ENCODE assay signal across 28 cellular contexts in genomic region chr6:16976418-16977183, GRCh38.
"Had no signal": no experiment of that assay in that cellular context is flagged by ENCODE, and none has a peak within 500 bp of the region (broad histone marks: within the 10 kb centered on the region; RNA-seq: fewer than 3 reads in every experiment).

No MANE protein-coding gene starts in this region.

- H3K9me3 ChIP-seq: left lung, lower lobe of right lung, ovary, suprapubic skin, thoracic aorta, tibial artery, upper lobe of right lung had no signal

- H3K27ac ChIP-seq: left lung, lower lobe of right lung, ovary, skin epidermis, suprapubic skin, thoracic aorta, tibial artery, upper lobe of right lung had no signal

- ATAC-seq: left colon; left lung; lower lobe of right lung; natural killer cell; right cardiac atrium; sciatic nerve; stimulated activated effector memory CD8-positive, alpha-beta T cell treated with anti-CD3 and anti-CD28 coated beads, Interleukin-12 subunit alpha, Interleukin-12 subunit beta, amount 100 ng/mL, for 72 hours; upper lobe of right lung had no signal

- H3K4me1 ChIP-seq: left lung, suprapubic skin, upper lobe of right lung had no signal

- H3K4me3 ChIP-seq: left lung, lower lobe of right lung, ovary, skin epidermis, suprapubic skin, thoracic aorta, tibial artery, upper lobe of right lung had no signal

- DNase-seq: hippocampal formation; immature natural killer cell; kidney; left colon; left lung; lower lobe of right lung; mammary epithelial cell; mesenchymal stem cell; naive B cell; natural killer cell; nephron progenitor cell; ovary; retina; right cardiac atrium; stimulated activated CD4-positive, alpha-beta T cell treated with anti-CD3 and anti-CD28 coated beads, Interleukin-12 subunit alpha, Interleukin-12 subunit beta, amount 100 ng/mL, for 4 hours; stimulated activated CD4-positive, alpha-beta T cell treated with anti-CD3 and anti-CD28 coated beads, Interleukin-15, amount 100 ng/mL, for 24 hours; stimulated activated CD4-positive, alpha-beta T cell treated with anti-CD3 and anti-CD28 coated beads, Interleukin-4, amount 100 ng/mL, for 24 hours; stimulated activated naive CD4-positive, alpha-beta T cell; tibial artery; trophoblast cell; upper lobe of right lung had no signal

- H3K36me3 ChIP-seq: left lung, lower lobe of right lung, ovary, suprapubic skin, thoracic aorta, tibial artery, upper lobe of right lung had no signal

- FAIRE-seq: islet of Langerhans, kidney, urothelium cell line had no signal

- H3K27me3 ChIP-seq: left lung, ovary, upper lobe of right lung had no signal
